In genomic region chr3:63353383-63353782, GRCh38 we compare ENCODE assay signal across 18 cellular contexts.
DNase-seq lines count a peak whose midpoint lies in the region; TF ChIP-seq lines count a peak whose summit lies in the region.
"Had no signal": no experiment of that assay in that cellular context is flagged by ENCODE, and none has a peak within 500 bp of the region (broad histone marks: within the 10 kb centered on the region; RNA-seq: fewer than 3 reads in every experiment).

No MANE protein-coding gene starts in this region.

- no peaks in the 10 kb centered on the region for H3K36me3 ChIP-seq in adipocyte (ENCODE audit: control insufficient read depth, insufficient read depth, low read length, severe bottlenecking)

- H3K27ac Mint-ChIP-seq in HFFc6 (no peak overlapping the region), Calu3 (ENCODE audit: unreplicated experiment) (no peak overlapping the region)
- no peak overlapping the region for H3K27ac Mint-ChIP-seq in activated naive CD4-positive, alpha-beta T cell treated with anti-CD3 and anti-CD28 coated beads, Interleukin-2, amount 10 ng/mL, durations not matched to agents 7 days and 5 days
- H3K27ac Mint-ChIP-seq: activated T-helper 17 cell treated with anti-CD3 and anti-CD28 coated beads, Interleukin-2, amount 50 U/mL, for 72 hours; immature natural killer cell; naive thymus-derived CD8-positive, alpha-beta T cell had no signal

- H3K4me3 ChIP-seq in adipocyte (ENCODE audit: low read length) (no peak overlapping the region), fibroblast of villous mesenchyme (ENCODE audit: low read depth, low read length) (no peak overlapping the region)
- H3K4me3 ChIP-seq: skin epidermis had no signal

- H3K9me3 ChIP-seq in adipocyte (ENCODE audit: control insufficient read depth, low read length), result no peaks in the 10 kb centered on the region

- peaks cover 1% of the 10 kb centered on the region; the same call in 1 of the 2 replicates for H3K27me3 Mint-ChIP-seq in HFFc6 (ENCODE audit: insufficient read depth)
- no peaks in the 10 kb centered on the region for H3K27me3 Mint-ChIP-seq in activated naive CD4-positive, alpha-beta T cell treated with anti-CD3 and anti-CD28 coated beads, Interleukin-2, amount 10 ng/mL, durations not matched to agents 7 days and 5 days
- peaks cover 23% of the 10 kb centered on the region for H3K27me3 Mint-ChIP-seq in Calu3 (ENCODE audit: unreplicated experiment)

- H3K9me3 Mint-ChIP-seq in HFFc6 (no peaks in the 10 kb centered on the region), Calu3 (ENCODE audit: low read depth, unreplicated experiment) (no peaks in the 10 kb centered on the region)
- H3K9me3 Mint-ChIP-seq in activated naive CD4-positive, alpha-beta T cell treated with anti-CD3 and anti-CD28 coated beads, Interleukin-2, amount 10 ng/mL, durations not matched to agents 7 days and 5 days, result no peaks in the 10 kb centered on the region
- H3K9me3 Mint-ChIP-seq: activated T-helper 17 cell treated with anti-CD3 and anti-CD28 coated beads, Interleukin-2, amount 50 U/mL, for 72 hours; naive thymus-derived CD8-positive, alpha-beta T cell had no signal

- intact Hi-C loops in Calu3 (cut with micrococcal nuclease; ENCODE audit: unreplicated experiment), result loop anchor here (5.0 kb wide), 2 partner anchors 439 to 639 kb away; no protein-coding TSS in a partner anchor

- H3K4me1 ChIP-seq in adipocyte (ENCODE audit: control insufficient read depth, insufficient read depth, low read length), result peaks cover 26% of the 10 kb centered on the region
- H3K4me1 ChIP-seq: parathyroid adenoma had no signal

- H3K4me1 Mint-ChIP-seq in HFFc6 (ENCODE audit: low read depth) (peaks cover 51% of the 10 kb centered on the region), Calu3 (ENCODE audit: low read depth, unreplicated experiment) (peaks cover 9% of the 10 kb centered on the region)
- H3K4me1 Mint-ChIP-seq in activated naive CD4-positive, alpha-beta T cell treated with anti-CD3 and anti-CD28 coated beads, Interleukin-2, amount 10 ng/mL, durations not matched to agents 7 days and 5 days, result no peaks in the 10 kb centered on the region
- H3K4me1 Mint-ChIP-seq: immature natural killer cell; naive thymus-derived CD8-positive, alpha-beta T cell had no signal

- H3K27me3 ChIP-seq in adipocyte (replicated peaks; ENCODE audit: control insufficient read depth, insufficient read depth, low read length), result no peaks in the 10 kb centered on the region

- H3K9ac ChIP-seq in adipocyte (ENCODE audit: low read length), result peak overlapping the region; percentile 1
- H3K9ac ChIP-seq: parathyroid adenoma had no signal

- CTCF ChIA-PET in activated naive CD4-positive, alpha-beta T cell treated with anti-CD3 and anti-CD28 coated beads, Interleukin-2, amount 10 ng/mL, durations not matched to agents 7 days and 5 days (lab: Charles Lee), result interaction anchor here (0.6 to 5.4 kb wide), 2 partner anchors 465 to 1003 kb away, joined by 3 to 68 read pairs; partner anchors contain the start of gene C3orf49
- CTCF ChIA-PET in Calu3 (lab: Charles Lee), result no interaction called here

- H3K4me3 Mint-ChIP-seq in HFFc6 (peak overlapping the region; percentile 38; the same call in 1 of the 2 replicates), Calu3 (ENCODE audit: low read depth, unreplicated experiment) (no peak overlapping the region)
- no peak overlapping the region for H3K4me3 Mint-ChIP-seq in activated naive CD4-positive, alpha-beta T cell treated with anti-CD3 and anti-CD28 coated beads, Interleukin-2, amount 10 ng/mL, durations not matched to agents 7 days and 5 days
- H3K4me3 Mint-ChIP-seq: activated T-helper 17 cell treated with anti-CD3 and anti-CD28 coated beads, Interleukin-2, amount 50 U/mL, for 72 hours; immature natural killer cell; naive thymus-derived CD8-positive, alpha-beta T cell had no signal

- H3K36me3 Mint-ChIP-seq in HFFc6 (ENCODE audit: low read depth), result no peaks in the 10 kb centered on the region
- H3K36me3 Mint-ChIP-seq in activated naive CD4-positive, alpha-beta T cell treated with anti-CD3 and anti-CD28 coated beads, Interleukin-2, amount 10 ng/mL, durations not matched to agents 7 days and 5 days, result no peaks in the 10 kb centered on the region
- H3K36me3 Mint-ChIP-seq in Calu3 (ENCODE audit: insufficient read depth, unreplicated experiment), result no peaks in the 10 kb centered on the region
- H3K36me3 Mint-ChIP-seq: immature natural killer cell; naive thymus-derived CD8-positive, alpha-beta T cell had no signal

- no peak for TF ChIP-seq CTCF in HFFc6 (IDR thresholded peaks at IDR 0.05)
- no peak for TF ChIP-seq CTCF in fibroblast of villous mesenchyme (IDR thresholded peaks at IDR 0.05; ENCODE audit: insufficient read depth, low read depth, low read length)
- TF ChIP-seq CTCF in Calu3 (IDR thresholded peaks at IDR 0.05; ENCODE audit: unreplicated experiment), result no peak

- BruUV-seq in Calu3 (replicated peaks; lab: Mats Ljungman, UMichigan), result no TSS peak

- DNase-seq in HFFc6 (peak; percentile 79), adipocyte (ENCODE audit: low read depth) (peak; percentile 61), fibroblast of villous mesenchyme (ENCODE audit: low read depth) (peak; percentile 23), NK-92 (lab: John Stamatoyannopoulos, UW; ENCODE audit: unreplicated experiment) (no peak), Calu3 (no peak), activated gamma-delta T cell (lab: John Stamatoyannopoulos, UW) (no peak)
- DNase-seq in activated naive CD4-positive, alpha-beta T cell treated with anti-CD3 and anti-CD28 coated beads, Interleukin-2, amount 10 ng/mL, durations not matched to agents 7 days and 5 days, result no peak
- DNase-seq: amygdala; C1 segment of cervical spinal cord; DMS153; immature natural killer cell; naive thymus-derived CD8-positive, alpha-beta T cell; NCI-H1930; SHP77 treated with DMSO at 0.1 percent for 48 hours; T-helper 2 cell had no signal

Comparison
In these comparisons a context has a peak if more than half of its experiments do, and no peak if none do; other contexts are left out.
1. DNase-seq: peak in HFFc6 (single experiment), adipocyte (single experiment) and fibroblast of villous mesenchyme (single experiment); none in NK-92 (single experiment), activated naive CD4-positive, alpha-beta T cell treated with anti-CD3 and anti-CD28 coated beads, Interleukin-2, amount 10 ng/mL, durations not matched to agents 7 days and 5 days (single experiment), Calu3 (single experiment) and activated gamma-delta T cell (single experiment).